In the genomic region with DNA sequence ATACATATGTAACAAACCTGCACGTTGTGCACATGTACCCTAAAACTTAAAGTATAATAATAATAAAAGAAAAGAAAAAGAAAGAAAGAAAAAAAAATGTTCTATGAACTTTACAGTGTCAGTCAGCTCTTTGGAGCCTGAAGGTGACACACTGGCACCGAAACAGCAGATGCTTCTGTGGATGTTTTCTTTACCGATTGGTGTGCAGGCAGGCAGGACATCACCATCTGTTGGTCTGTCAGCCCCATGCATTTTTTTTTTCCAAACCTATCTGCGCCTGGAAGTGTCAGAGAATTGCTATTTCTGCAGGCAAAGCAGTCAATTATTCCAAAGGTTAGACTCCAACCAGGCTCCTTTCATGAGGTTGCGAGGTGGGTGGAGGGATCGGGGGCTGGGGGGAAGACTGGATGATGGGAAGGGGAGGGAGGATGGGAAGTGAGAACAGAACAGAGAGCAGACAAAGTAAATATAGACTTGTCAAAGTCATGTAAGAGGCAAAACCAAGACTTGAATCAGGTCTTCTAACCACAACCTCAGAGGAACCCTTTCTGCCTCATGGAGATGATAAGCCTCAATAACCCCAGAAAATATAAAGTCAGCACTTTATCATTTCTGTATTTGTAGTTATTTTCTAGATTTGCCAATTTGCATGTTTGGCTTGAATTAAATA, we compare ENCODE assay signal across 14 cellular contexts.
DNase-seq lines count a peak whose midpoint lies in the region; ATAC-seq and TF ChIP-seq lines count a peak whose summit lies in the region.
"Had no signal": no experiment of that assay in that cellular context is flagged by ENCODE, and none has a peak within 500 bp of the region (broad histone marks: within the 10 kb centered on the region; RNA-seq: fewer than 3 reads in every experiment).

No MANE protein-coding gene starts in this region.

- ATAC-seq in GM18499 (IDR thresholded peaks at IDR 0.05; ENCODE audit: insufficient read depth, unreplicated experiment) (peak; percentile 64), GM23338 (peak; percentile 38; the same call in 2 of the 3 replicates), HG03342 (IDR thresholded peaks at IDR 0.05; ENCODE audit: unreplicated experiment) (no peak)

- H3K27me3 Mint-ChIP-seq in GM23338 (ENCODE audit: insufficient read depth, low read depth, poor library complexity): no peaks in the 10 kb centered on the region
- peaks cover 2% of the 10 kb centered on the region for H3K27me3 Mint-ChIP-seq in T-helper 2 cell treated with Interferon-gamma antibody and Interleukin-4, amounts not matched to agents 5 μg/mL and 100 μg/mL, for 36 hours (ENCODE audit: low read depth)

- H3K9me2 ChIP-seq in GM23338 (ENCODE audit: insufficient read depth): no peaks in the 10 kb centered on the region

- H3K9me3 ChIP-seq in ascending aorta: no peaks in the 10 kb centered on the region
- H3K9me3 ChIP-seq: SJCRH30 had no signal

- H3K79me2 ChIP-seq in GM23338 (replicated peaks; ENCODE audit: insufficient read depth): no peaks in the 10 kb centered on the region

- H4K20me1 ChIP-seq in GM23338 (replicated peaks; ENCODE audit: insufficient read depth): no peaks in the 10 kb centered on the region

- H3K4me3 ChIP-seq in GM23338 (no peak overlapping the region), ascending aorta (no peak overlapping the region)
- H3K4me3 ChIP-seq: SJCRH30 had no signal

- H3K36me3 ChIP-seq in GM23338 (ENCODE audit: insufficient read depth) (no peaks in the 10 kb centered on the region), ascending aorta (no peaks in the 10 kb centered on the region)
- H3K36me3 ChIP-seq: SJCRH30 had no signal

- DNase-seq in GM23338 (ENCODE audit: low spot score): peak; percentile 10
- peak; percentile 82 for DNase-seq in NCI-H2227 (lab: John Stamatoyannopoulos, UW; ENCODE audit: unreplicated experiment)
- DNase-seq in iPS-NIHi7 (ENCODE audit: extremely low spot score): peak; percentile 14
- no peak for DNase-seq in GM13976 (ENCODE audit: low spot score)
- no peak for DNase-seq in ascending aorta (ENCODE audit: low spot score in 2 of 2)
- no peak for DNase-seq in T-helper 2 cell treated with Interferon-gamma antibody and Interleukin-4, amounts not matched to agents 5 μg/mL and 100 μg/mL, for 36 hours (ENCODE audit: low spot score)
- DNase-seq: aorta, Calu3, kidney, NCI-H1105 treated with DMSO at 0.1 percent for 48 hours, SJCRH30 had no signal

- H3K27ac Mint-ChIP-seq in GM23338: no peak overlapping the region
- H3K27ac Mint-ChIP-seq in T-helper 2 cell treated with Interferon-gamma antibody and Interleukin-4, amounts not matched to agents 5 μg/mL and 100 μg/mL, for 36 hours: no peak overlapping the region
- H3K27ac Mint-ChIP-seq: progenitor cell of endocrine pancreas had no signal

- H3K4me1 Mint-ChIP-seq in GM23338: peaks cover 38% of the 10 kb centered on the region
- H3K4me1 Mint-ChIP-seq in T-helper 2 cell treated with Interferon-gamma antibody and Interleukin-4, amounts not matched to agents 5 μg/mL and 100 μg/mL, for 36 hours (ENCODE audit: low read depth): no peaks in the 10 kb centered on the region

- H3K27ac ChIP-seq in GM23338 (ENCODE audit: low read depth) (no peak overlapping the region), ascending aorta (no peak overlapping the region)
- H3K27ac ChIP-seq: SJCRH30 had no signal

- in situ Hi-C loops in GM13976 (cut with MboI; ENCODE audit: low sequenced_read_pairs, unreplicated experiment): no loop called here

- H3K4me1 ChIP-seq in GM23338 (ENCODE audit: insufficient read depth) (peaks cover 17% of the 10 kb centered on the region), ascending aorta (no peaks in the 10 kb centered on the region)
- H3K4me1 ChIP-seq: SJCRH30 had no signal

- H3K27me3 ChIP-seq in GM23338 (ENCODE audit: insufficient read depth) (no peaks in the 10 kb centered on the region), ascending aorta (no peaks in the 10 kb centered on the region)
- H3K27me3 ChIP-seq: SJCRH30 had no signal

- 0 out of 2 replicates have a peak overlapping the region, but pooled peaks have one; percentile 0 for H2AFZ ChIP-seq in GM23338

- H3K36me3 Mint-ChIP-seq in GM23338 (ENCODE audit: low read depth): no peaks in the 10 kb centered on the region
- H3K36me3 Mint-ChIP-seq in T-helper 2 cell treated with Interferon-gamma antibody and Interleukin-4, amounts not matched to agents 5 μg/mL and 100 μg/mL, for 36 hours (ENCODE audit: low read depth): no peaks in the 10 kb centered on the region

- no peak overlapping the region for H3K4me2 ChIP-seq in GM23338

- intact Hi-C loops in ascending aorta (cut with DNase I): no loop called here

- H3K4me3 Mint-ChIP-seq in GM23338: no peak overlapping the region
- H3K4me3 Mint-ChIP-seq in T-helper 2 cell treated with Interferon-gamma antibody and Interleukin-4, amounts not matched to agents 5 μg/mL and 100 μg/mL, for 36 hours: no peak overlapping the region

- H3F3A ChIP-seq in GM23338 (replicated peaks; ENCODE audit: low read depth): no peaks in the 10 kb centered on the region

- no peak for TF ChIP-seq CTCF in GM23338 (conservative IDR thresholded peaks at IDR 0.05; ENCODE audit: low read depth in 2 of 2)
- no peak for TF ChIP-seq CTCF in GM13976 (IDR thresholded peaks at IDR 0.05; ENCODE audit: borderline replicate concordance, control extremely low read depth, extremely low read depth, insufficient read depth, missing control alignments)
- TF ChIP-seq CTCF in ascending aorta (IDR thresholded peaks at IDR 0.05): no peak

- no peaks in the 10 kb centered on the region for H3K9me3 Mint-ChIP-seq in GM23338
- H3K9me3 Mint-ChIP-seq in T-helper 2 cell treated with Interferon-gamma antibody and Interleukin-4, amounts not matched to agents 5 μg/mL and 100 μg/mL, for 36 hours: no peaks in the 10 kb centered on the region

TF ChIP-seq in GM23338, 12 proteins besides CTCF, POLR2A, EP300 and RAD21 (continues in another document):
- TF ChIP-seq, protein P1, sequence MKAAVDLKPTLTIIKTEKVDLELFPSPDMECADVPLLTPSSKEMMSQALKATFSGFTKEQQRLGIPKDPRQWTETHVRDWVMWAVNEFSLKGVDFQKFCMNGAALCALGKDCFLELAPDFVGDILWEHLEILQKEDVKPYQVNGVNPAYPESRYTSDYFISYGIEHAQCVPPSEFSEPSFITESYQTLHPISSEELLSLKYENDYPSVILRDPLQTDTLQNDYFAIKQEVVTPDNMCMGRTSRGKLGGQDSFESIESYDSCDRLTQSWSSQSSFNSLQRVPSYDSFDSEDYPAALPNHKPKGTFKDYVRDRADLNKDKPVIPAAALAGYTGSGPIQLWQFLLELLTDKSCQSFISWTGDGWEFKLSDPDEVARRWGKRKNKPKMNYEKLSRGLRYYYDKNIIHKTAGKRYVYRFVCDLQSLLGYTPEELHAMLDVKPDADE (IDR thresholded peaks at IDR 0.05): no peak
- no peak for TF ChIP-seq NANOG (IDR thresholded peaks at IDR 0.05; ENCODE audit: borderline replicate concordance)

Comparison
In these comparisons a context has a peak if more than half of its experiments do, and no peak if none do; other contexts are left out.
1. DNase-seq: peak in GM23338 (single experiment), NCI-H2227 (single experiment) and iPS-NIHi7 (single experiment); none in GM13976 (single experiment), ascending aorta (0 of 2) and T-helper 2 cell treated with Interferon-gamma antibody and Interleukin-4, amounts not matched to agents 5 μg/mL and 100 μg/mL, for 36 hours (single experiment).